In the genomic region with DNA sequence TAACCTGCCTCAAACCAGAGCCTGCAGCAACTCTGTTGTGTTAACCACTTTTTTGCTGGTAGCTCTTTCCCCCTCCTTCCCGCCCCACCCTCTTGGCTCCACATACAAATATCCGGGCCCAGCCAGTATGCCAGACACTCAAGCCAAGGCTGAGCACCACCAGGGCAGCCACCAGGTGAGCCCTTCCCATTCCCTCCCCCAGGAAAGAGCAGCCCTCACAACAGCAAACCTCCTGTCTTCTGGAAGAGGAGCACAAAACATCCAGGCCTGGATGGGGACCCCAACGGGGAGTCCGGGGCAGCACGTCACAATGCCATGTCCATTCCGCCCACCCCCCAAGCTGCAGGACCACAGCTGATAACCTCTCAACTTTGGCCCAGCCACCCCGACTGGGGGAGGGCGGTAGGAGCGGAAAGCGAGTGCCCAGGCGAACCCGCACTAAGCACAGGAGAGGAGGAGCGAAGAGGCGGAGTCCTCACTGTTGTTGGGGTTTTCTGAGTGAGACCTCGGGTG, we compare ENCODE assay signal across 9 cellular contexts. TPM values are rescaled to one million over a fixed set of nuclear protein-coding genes. Genes with fewer than 3 reads are reported as not detected.
DNase-seq lines count a peak whose midpoint lies in the region; ATAC-seq, FAIRE-seq and TF ChIP-seq lines count a peak whose summit lies in the region.
"Had no signal": no experiment of that assay in that cellular context is flagged by ENCODE, and none has a peak within 500 bp of the region (broad histone marks: within the 10 kb centered on the region; RNA-seq: fewer than 3 reads in every experiment).

No MANE protein-coding gene starts in this region.

- H4K5ac ChIP-seq in H1 (ENCODE audit: insufficient read length, low read depth, low read length) = no peak overlapping the region

- H2AK5ac ChIP-seq in H1 (ENCODE audit: low read depth, low read length) = no peak overlapping the region

- H3K23ac ChIP-seq in H1 (ENCODE audit: insufficient read length) = no peak overlapping the region

- H3K9ac ChIP-seq in H1 (replicated peaks in 1 of 4; ENCODE audit: extremely low read depth in 1 of 4, low read depth in 3 of 4, low read length in 3 of 4) (peak overlapping the region; percentile 63 to 79 (median 74)), mucosa of rectum (ENCODE audit: low read depth in 1 of 2, low read length in 2 of 2) (peak overlapping the region; percentile 79 to 80)

- ATAC-seq in stimulated activated naive CD8-positive, alpha-beta T cell treated with anti-CD3 and anti-CD28 coated beads, Interleukin-15, amount 100 ng/mL, for 72 hours = peak; percentile 68
- ATAC-seq in GM18519 (IDR thresholded peaks at IDR 0.05; ENCODE audit: low FRiP score, unreplicated experiment) = no peak

- H4K91ac ChIP-seq in H1 (replicated peaks; ENCODE audit: insufficient read length, low read length) = peak overlapping the region; percentile 7

- H3K27me3 Mint-ChIP-seq in stimulated activated naive CD8-positive, alpha-beta T cell treated with anti-CD3 and anti-CD28 coated beads, Interleukin-15, amount 100 ng/mL, for 72 hours = no peaks in the 10 kb centered on the region

- H3K36me3 ChIP-seq in H1 (ENCODE audit: control insufficient read depth in 2 of 4, insufficient read depth in 4 of 4, low read length in 3 of 4) (peaks cover 11 to 19% (median 17%) of the 10 kb centered on the region in 4 experiments; a peak in 7 of 8 replicates), mucosa of rectum (ENCODE audit: control insufficient read depth in 2 of 2, insufficient read depth in 2 of 2, low read length in 2 of 2) (peaks cover 23 to 26% of the 10 kb centered on the region in 2 donors)

- H2BK120ac ChIP-seq in H1 (replicated peaks; ENCODE audit: low read depth, low read length) = no peak overlapping the region

- peaks cover 8% of the 10 kb centered on the region; the same call in 1 of the 2 replicates for H3K23me2 ChIP-seq in H1 (ENCODE audit: low read depth, low read length)

- no peak for TF ChIP-seq RAD21 in H1 (IDR thresholded peaks at IDR 0.05 in 1 of 2, conservative IDR thresholded peaks at IDR 0.05 in 1 of 2; ENCODE audit: low read depth in 2 of 2, low read length in 2 of 2)

- peak overlapping the region; percentile 82 to 89 for H3K4me2 ChIP-seq in H1 (ENCODE audit: insufficient read depth in 1 of 2, low read depth in 2 of 2, low read length in 2 of 2)

- H3K27ac ChIP-seq in H1 (ENCODE audit: low read depth, low read length) (peak overlapping the region; percentile 57; the same call in 1 of the 2 replicates), mucosa of rectum (ENCODE audit: low read depth in 2 of 2, low read length in 2 of 2) (peak overlapping the region; percentile 89 to 91)

- peaks cover 0 to 30% of the 10 kb centered on the region in 2 experiments; a peak in 2 of 4 replicates for H3K79me2 ChIP-seq in H1 (ENCODE audit: control insufficient read depth in 1 of 2, insufficient read depth in 2 of 2, low read length in 2 of 2)

- H2AFZ ChIP-seq in H1 (ENCODE audit: low read length) = no peak overlapping the region

- H3K56ac ChIP-seq in H1 (replicated peaks; ENCODE audit: insufficient read length, low read depth, low read length) = no peak overlapping the region

- peak overlapping the region; percentile 72; the same call in 1 of the 2 replicates for H4K8ac ChIP-seq in H1 (ENCODE audit: extremely low read depth, insufficient read depth, low read length)

- WGBS in H1 (ENCODE audit: extremely low coverage in 1 of 2, insufficient coverage in 1 of 2, insufficient read length in 1 of 2, insufficient replicate concordance in 2 of 2, low coverage in 1 of 2, low lambda C conversion rate in 2 of 2, missing lambda C conversion rate in 1 of 2), 2 experiments = 10% methylated on average over 14 of the region's 15 CpGs; no CpG with 5 or more reads in 1 of the 2 experiments

- H3K9me3 ChIP-seq in H1 (ENCODE audit: insufficient read depth in 2 of 2, low read depth in 1 of 2, low read length in 1 of 2) = no peaks in the 10 kb centered on the region
- H3K9me3 ChIP-seq in mucosa of rectum (ENCODE audit: control insufficient read depth in 2 of 2, low read length in 2 of 2) = no peaks in the 10 kb centered on the region

- H3K18ac ChIP-seq in H1 (ENCODE audit: extremely low read depth, low read length) = peak overlapping the region; percentile 19; the same call in 1 of the 2 replicates

- H3K4me1 ChIP-seq in H1 (replicated peaks in 1 of 4; ENCODE audit: control insufficient read depth in 3 of 4, insufficient read depth in 4 of 4, low read length in 3 of 4) (peaks cover 9 to 26% (median 14%) of the 10 kb centered on the region in 4 experiments), mucosa of rectum (ENCODE audit: control insufficient read depth in 2 of 2, insufficient read depth in 2 of 2, low read length in 2 of 2) (peaks cover 15 to 31% of the 10 kb centered on the region in 2 donors)

- H3K4me3 Mint-ChIP-seq in stimulated activated naive CD8-positive, alpha-beta T cell treated with anti-CD3 and anti-CD28 coated beads, Interleukin-15, amount 100 ng/mL, for 72 hours = peak overlapping the region; percentile 98

- peaks cover 18 to 19% of the 10 kb centered on the region in 2 experiments for H4K20me1 ChIP-seq in H1 (replicated peaks in 1 of 2; ENCODE audit: control insufficient read depth in 1 of 2, insufficient read depth in 2 of 2, low read length in 2 of 2)

- no peaks in the 10 kb centered on the region for H3K9me3 Mint-ChIP-seq in stimulated activated naive CD8-positive, alpha-beta T cell treated with anti-CD3 and anti-CD28 coated beads, Interleukin-15, amount 100 ng/mL, for 72 hours

- peak in 1 of 2 experiments; percentile 50; a peak in 1 of 3 replicates for TF ChIP-seq POLR2A in H1 (IDR thresholded peaks at IDR 0.05; ENCODE audit: control extremely low read depth in 1 of 2, low read depth in 2 of 2, low read length in 2 of 2)

- CTCF ChIA-PET in H1 (lab: Charles Lee; ENCODE audit: partially characterized antibody) = interaction anchor here (1.3 to 1.5 kb wide), 2 partner anchors 9 to 13 kb away, joined by 5 to 6 read pairs; no protein-coding TSS in a partner anchor

- H3K4me1 Mint-ChIP-seq in stimulated activated naive CD8-positive, alpha-beta T cell treated with anti-CD3 and anti-CD28 coated beads, Interleukin-15, amount 100 ng/mL, for 72 hours = peaks cover 71% of the 10 kb centered on the region

- peak overlapping the region; percentile 62 for H2BK5ac ChIP-seq in H1 (ENCODE audit: low read depth, low read length)

- TF ChIP-seq EP300 in H1 (IDR thresholded peaks at IDR 0.05; ENCODE audit: borderline replicate concordance in 1 of 2, low read depth in 2 of 2, low read length in 2 of 2) = no peak

- DNase-seq in SKM-1 treated with dmso at 0.1 percent for 144 hours (lab: John Stamatoyannopoulos, UW; ENCODE audit: unreplicated experiment) = peak; percentile 7
- DNase-seq in SKM-1 (lab: John Stamatoyannopoulos, UW; ENCODE audit: unreplicated experiment) = no peak
- peak; percentile 30 for DNase-seq in M059J (ENCODE audit: low read depth)
- DNase-seq in activated CD4-positive, alpha-beta T cell treated with anti-CD3 and anti-CD28 coated beads, Interleukin-2, amount 50 U/mL, for 4 hours = peak; percentile 34 to 35
- DNase-seq in H1 (ENCODE audit: low read depth in 1 of 2, low spot score in 2 of 2) = no peak
- peak; percentile 66 to 78 for DNase-seq in stimulated activated naive CD8-positive, alpha-beta T cell treated with anti-CD3 and anti-CD28 coated beads, Interleukin-15, amount 100 ng/mL, for 72 hours

- H3K4me3 ChIP-seq in H1 (ENCODE audit: extremely low read depth in 1 of 4, insufficient read depth in 2 of 4, low read depth in 3 of 4, low read length in 4 of 4) = peak overlapping the region; percentile 75 to 94 (median 86)
- H3K4me3 ChIP-seq in mucosa of rectum (ENCODE audit: low read length in 2 of 2) = peak overlapping the region; percentile 80 to 92

- no peak overlapping the region for H3K14ac ChIP-seq in H1 (ENCODE audit: insufficient read length)

- no peak overlapping the region for H2BK15ac ChIP-seq in H1 (ENCODE audit: low read length)

- no peak for TF ChIP-seq CTCF in H1 (IDR thresholded peaks at IDR 0.05; ENCODE audit: control extremely low read depth in 1 of 3, insufficient read depth in 1 of 3, low read depth in 1 of 3, low read length in 3 of 3)

- peak overlapping the region; percentile 97 to 98 for H3K27ac Mint-ChIP-seq in stimulated activated naive CD8-positive, alpha-beta T cell treated with anti-CD3 and anti-CD28 coated beads, Interleukin-15, amount 100 ng/mL, for 72 hours

- no peaks in the 10 kb centered on the region for H3K27me3 ChIP-seq in H1 (replicated peaks in 1 of 4; ENCODE audit: control insufficient read depth in 3 of 4, extremely low read depth in 1 of 4, insufficient read depth in 3 of 4, low read length in 3 of 4)
- H3K27me3 ChIP-seq in mucosa of rectum (ENCODE audit: control insufficient read depth in 2 of 2, insufficient read depth in 2 of 2, low read length in 2 of 2) = no peaks in the 10 kb centered on the region

- peaks cover 13% of the 10 kb centered on the region for H3K79me1 ChIP-seq in H1 (ENCODE audit: low read depth, low read length)

- H3K4ac ChIP-seq in H1 (replicated peaks; ENCODE audit: insufficient read length, low read depth, low read length) = no peak overlapping the region

- POLR2A ChIA-PET in H1 (lab: Charles Lee; ENCODE audit: partially characterized antibody) = interaction anchor here (0.9 to 2.8 kb wide), 10 partner anchors 9 to 347 kb away, joined by 3 to 10 read pairs (median 4); a partner anchor contains a TSS

- H2BK12ac ChIP-seq in H1 (ENCODE audit: low read depth, low read length) = no peak overlapping the region

- FAIRE-seq in H1 (lab: Jason Lieb, UNC) = no peak

- no peak overlapping the region for H2BK20ac ChIP-seq in H1 (ENCODE audit: low read length)

RNA-seq across cellular contexts. Expression of a gene that starts 0.8 kb away (rescaled TPM):
- 28.9 and 42.7 TPM in 2 replicates for total RNA-seq in M059J (2014; rRNA removed; shearing (Covaris generic))
- 50.4 and 54.6 TPM in 2 replicates for total RNA-seq in H1 (2021; fragmentation: NEBNext Ultra II Directional; extraction: Animal tissue kit (Norgen Biotek cat#: 25700))
- 108 and 168 TPM in 2 replicates for polyA plus RNA-seq in H1 (2011; rRNA removed)
- polyA plus RNA-seq in H1 (2011; cell fraction: cytosol; rRNA removed) = 81.5 TPM
- polyA plus RNA-seq in H1 (2011; cell fraction: nucleus; rRNA removed) = 137 TPM
- 68.0 to 82.6 TPM (median 74.3 TPM) in 4 replicates for polyA plus RNA-seq in H1 (2012, experiment 1 of 2)
- polyA plus RNA-seq in H1 (2012, experiment 2 of 2) = 55.0 TPM
- 125 TPM for polyA plus RNA-seq in H1 (2013, experiment 1 of 2)
- polyA plus RNA-seq in H1 (2013, experiment 2 of 2) = 165 TPM
- 133 and 136 TPM in 2 replicates for polyA minus RNA-seq in H1 (2011; rRNA and poly(A)+ RNA removed)
- 33.8 TPM for polyA minus RNA-seq in H1 (2011; cell fraction: cytosol; rRNA and poly(A)+ RNA removed)
- polyA minus RNA-seq in H1 (2011; cell fraction: nucleus; rRNA and poly(A)+ RNA removed) = 39.0 TPM

RNA-seq across cellular contexts. Expression of a gene that starts 0.9 kb away (rescaled TPM):
- total RNA-seq in M059J (2014; rRNA removed; shearing (Covaris generic)) = not detected in 2 replicates
- not detected in 2 replicates for total RNA-seq in H1 (2021; fragmentation: NEBNext Ultra II Directional; extraction: Animal tissue kit (Norgen Biotek cat#: 25700))
- polyA plus RNA-seq in H1 (2011; rRNA removed) = not detected in 2 replicates
- polyA plus RNA-seq in H1 (2011; cell fraction: cytosol; rRNA removed) = not detected
- polyA plus RNA-seq in H1 (2011; cell fraction: nucleus; rRNA removed) = not detected
- polyA plus RNA-seq in H1 (2012, experiment 1 of 2) = not detected in 4 replicates
- not detected for polyA plus RNA-seq in H1 (2012, experiment 2 of 2)
- polyA plus RNA-seq in H1 (2013, experiment 1 of 2) = not detected
- polyA plus RNA-seq in H1 (2013, experiment 2 of 2) = not detected
- not detected in 2 replicates for polyA minus RNA-seq in H1 (2011; rRNA and poly(A)+ RNA removed)
- not detected for polyA minus RNA-seq in H1 (2011; cell fraction: cytosol; rRNA and poly(A)+ RNA removed)
- not detected for polyA minus RNA-seq in H1 (2011; cell fraction: nucleus; rRNA and poly(A)+ RNA removed)
- total RNA-seq: subcutaneous adipose tissue had no signal

RNA-seq across cellular contexts. Expression of a gene that starts 8.2 kb away (rescaled TPM):
- total RNA-seq in M059J (2014; rRNA removed; shearing (Covaris generic)) = 0.15 and 1.5 TPM in 2 replicates
- total RNA-seq in H1 (2021; fragmentation: NEBNext Ultra II Directional; extraction: Animal tissue kit (Norgen Biotek cat#: 25700)) = 10.3 and 11.8 TPM in 2 replicates
- polyA plus RNA-seq in H1 (2011; rRNA removed) = 9.7 and 9.8 TPM in 2 replicates
- 12.4 TPM for polyA plus RNA-seq in H1 (2011; cell fraction: cytosol; rRNA removed)
- polyA plus RNA-seq in H1 (2011; cell fraction: nucleus; rRNA removed) = 36.6 TPM
- 15.6 to 19.3 TPM (median 17.4 TPM) in 4 replicates for polyA plus RNA-seq in H1 (2012, experiment 1 of 2)
- polyA plus RNA-seq in H1 (2012, experiment 2 of 2) = 2.8 TPM
- polyA plus RNA-seq in H1 (2013, experiment 1 of 2) = 10.5 TPM
- 9.1 TPM for polyA plus RNA-seq in H1 (2013, experiment 2 of 2)
- polyA minus RNA-seq in H1 (2011; rRNA and poly(A)+ RNA removed) = 5.8 and 8.0 TPM in 2 replicates
- 5.4 TPM for polyA minus RNA-seq in H1 (2011; cell fraction: cytosol; rRNA and poly(A)+ RNA removed)
- polyA minus RNA-seq in H1 (2011; cell fraction: nucleus; rRNA and poly(A)+ RNA removed) = 14.9 TPM

RNA-seq across cellular contexts. Expression of a gene that starts 36.2 kb away (rescaled TPM):
- total RNA-seq in M059J (2014; rRNA removed; shearing (Covaris generic)) = not detected in 2 replicates
- total RNA-seq in H1 (2021; fragmentation: NEBNext Ultra II Directional; extraction: Animal tissue kit (Norgen Biotek cat#: 25700)) = not detected in 2 replicates
- 0.03 and 0.05 TPM in 2 replicates for polyA plus RNA-seq in H1 (2011; rRNA removed)
- not detected for polyA plus RNA-seq in H1 (2011; cell fraction: cytosol; rRNA removed)
- not detected for polyA plus RNA-seq in H1 (2011; cell fraction: nucleus; rRNA removed)
- polyA plus RNA-seq in H1 (2012, experiment 1 of 2) = not detected in 4 replicates
- polyA plus RNA-seq in H1 (2012, experiment 2 of 2) = 0.07 TPM
- 0.06 TPM for polyA plus RNA-seq in H1 (2013, experiment 1 of 2)
- 0.06 TPM for polyA plus RNA-seq in H1 (2013, experiment 2 of 2)
- polyA minus RNA-seq in H1 (2011; rRNA and poly(A)+ RNA removed) = 0.44 TPM in 1 of 2 replicates, not detected in the other
- polyA minus RNA-seq in H1 (2011; cell fraction: cytosol; rRNA and poly(A)+ RNA removed) = not detected
- polyA minus RNA-seq in H1 (2011; cell fraction: nucleus; rRNA and poly(A)+ RNA removed) = not detected

RNA-seq across cellular contexts. Expression of a gene that starts 54.0 kb away (rescaled TPM):
- 138 and 170 TPM in 2 replicates for total RNA-seq in M059J (2014; rRNA removed; shearing (Covaris generic))
- 198 TPM in 2 replicates for total RNA-seq in H1 (2021; fragmentation: NEBNext Ultra II Directional; extraction: Animal tissue kit (Norgen Biotek cat#: 25700))
- polyA plus RNA-seq in H1 (2011; rRNA removed) = 151 and 182 TPM in 2 replicates
- polyA plus RNA-seq in H1 (2011; cell fraction: cytosol; rRNA removed) = 163 TPM
- 205 TPM for polyA plus RNA-seq in H1 (2011; cell fraction: nucleus; rRNA removed)
- polyA plus RNA-seq in H1 (2012, experiment 1 of 2) = 176 to 222 TPM (median 218 TPM) in 4 replicates
- polyA plus RNA-seq in H1 (2012, experiment 2 of 2) = 235 TPM
- polyA plus RNA-seq in H1 (2013, experiment 1 of 2) = 142 TPM
- polyA plus RNA-seq in H1 (2013, experiment 2 of 2) = 143 TPM
- 133 and 164 TPM in 2 replicates for polyA minus RNA-seq in H1 (2011; rRNA and poly(A)+ RNA removed)
- 79.9 TPM for polyA minus RNA-seq in H1 (2011; cell fraction: cytosol; rRNA and poly(A)+ RNA removed)
- 44.9 TPM for polyA minus RNA-seq in H1 (2011; cell fraction: nucleus; rRNA and poly(A)+ RNA removed)

Comparison
In these comparisons a context has a peak if more than half of its experiments do, and no peak if none do; other contexts are left out.
1. DNase-seq: peak in SKM-1 treated with dmso at 0.1 percent for 144 hours (single experiment), M059J (single experiment), activated CD4-positive, alpha-beta T cell treated with anti-CD3 and anti-CD28 coated beads, Interleukin-2, amount 50 U/mL, for 4 hours (2 of 2) and stimulated activated naive CD8-positive, alpha-beta T cell treated with anti-CD3 and anti-CD28 coated beads, Interleukin-15, amount 100 ng/mL, for 72 hours (2 of 2); none in SKM-1 (single experiment) and H1 (0 of 2).